23 cellular contexts compared by ENCODE assay signal in genomic region chr2:140650825-140651224, GRCh38.
DNase-seq lines count a peak whose midpoint lies in the region; ATAC-seq, FAIRE-seq and TF ChIP-seq lines count a peak whose summit lies in the region.
"Had no signal": no experiment of that assay in that cellular context is flagged by ENCODE, and none has a peak within 500 bp of the region (broad histone marks: within the 10 kb centered on the region; RNA-seq: fewer than 3 reads in every experiment).

No MANE protein-coding gene starts in this region.

- H3K4ac ChIP-seq in neuronal stem cell (ENCODE audit: low read length): no peak overlapping the region

- POLR2A ChIA-PET in A549 (lab: Yijun Ruan, JAX): no interaction called here
- POLR2A ChIA-PET in PC-3 (lab: Charles Lee; ENCODE audit: unreplicated experiment): no interaction called here

- 0 out of 2 replicates have a peak overlapping the region, but pooled peaks have one; percentile 4 for H3K9ac ChIP-seq in PC-3 (ENCODE audit: low read length)
- no peak overlapping the region for H3K9ac ChIP-seq in neuronal stem cell (ENCODE audit: low read depth, low read length, poor library complexity)
- H3K9ac ChIP-seq: BLaER1 had no signal

- H4K91ac ChIP-seq in neuronal stem cell (ENCODE audit: low read depth, low read length, poor library complexity): no peak overlapping the region

- H2BK5ac ChIP-seq in neuronal stem cell (ENCODE audit: low read length): no peak overlapping the region

- H3K4me2 ChIP-seq in A549 (peak overlapping the region; percentile 47), PC-3 (ENCODE audit: low read length) (peak overlapping the region; percentile 27), neuronal stem cell (ENCODE audit: insufficient read depth, low read length, poor library complexity, severe bottlenecking) (no peak overlapping the region)
- H3K4me2 ChIP-seq: BLaER1 had no signal

- H2BK120ac ChIP-seq in neuronal stem cell (ENCODE audit: low read depth, low read length): no peak overlapping the region

- H4K20me1 ChIP-seq in PC-3 (ENCODE audit: low read length): no peaks in the 10 kb centered on the region
- H4K20me1 ChIP-seq: BLaER1 had no signal

- H3K18ac ChIP-seq in neuronal stem cell (ENCODE audit: low read length): no peak overlapping the region

- no peak overlapping the region for H4K8ac ChIP-seq in neuronal stem cell (ENCODE audit: low read depth, low read length)

- no peaks in the 10 kb centered on the region for H3K79me1 ChIP-seq in neuronal stem cell (ENCODE audit: low read depth, low read length)

- H3K4me1 ChIP-seq in A549 (peaks cover 15% of the 10 kb centered on the region; the same call in 2 of the 3 replicates), PC-3 (ENCODE audit: insufficient read depth, low read length) (peaks cover 28% of the 10 kb centered on the region), neuronal stem cell (ENCODE audit: control insufficient read depth in 2 of 2, insufficient read depth in 1 of 2, low read depth in 1 of 2, low read length in 2 of 2) (no peaks in the 10 kb centered on the region)
- H3K4me1 ChIP-seq: BLaER1, heart right ventricle, pancreas, sigmoid colon had no signal

- H3K27me3 ChIP-seq in PC-3 (ENCODE audit: low read length) (no peaks in the 10 kb centered on the region), bronchial epithelial cell (ENCODE audit: control insufficient read depth, insufficient read depth, low read length) (no peaks in the 10 kb centered on the region), neuronal stem cell (ENCODE audit: control insufficient read depth in 3 of 3, insufficient read depth in 3 of 3, low read depth in 1 of 3, low read length in 3 of 3) (no peaks in the 10 kb centered on the region)
- H3K27me3 ChIP-seq: BLaER1, heart right ventricle, pancreas, sigmoid colon had no signal

- H2BK15ac ChIP-seq in neuronal stem cell (ENCODE audit: low read length): no peak overlapping the region

- TF ChIP-seq CTCF in A549 (IDR thresholded peaks at IDR 0.05) (no peak), PC-3 (conservative IDR thresholded peaks at IDR 0.05; ENCODE audit: low read depth, low read length) (no peak), bronchial epithelial cell (IDR thresholded peaks at IDR 0.05; ENCODE audit: insufficient read depth, low read length, severe bottlenecking) (no peak)

- CTCF ChIA-PET in A549 (lab: Yijun Ruan, JAX): no interaction called here
- CTCF ChIA-PET in PC-3 (lab: Charles Lee): no interaction called here

- no peak for FAIRE-seq in A549 (lab: Jason Lieb, UNC)
- no peak for FAIRE-seq in bronchial epithelial cell (lab: Jason Lieb, UNC)
- FAIRE-seq: A204.1, G401.6, pancreas had no signal

- H3K36me3 ChIP-seq in PC-3 (ENCODE audit: low read depth, low read length) (no peaks in the 10 kb centered on the region), bronchial epithelial cell (ENCODE audit: control insufficient read depth, insufficient read depth, low read length) (no peaks in the 10 kb centered on the region), neuronal stem cell (replicated peaks in 1 of 2; ENCODE audit: control insufficient read depth in 2 of 2, insufficient read depth in 2 of 2, low read length in 2 of 2) (no peaks in the 10 kb centered on the region)
- H3K36me3 ChIP-seq: BLaER1, heart right ventricle, pancreas, sigmoid colon had no signal

- TF ChIP-seq RAD21 in A549 (conservative IDR thresholded peaks at IDR 0.05 in 1 of 2, IDR thresholded peaks at IDR 0.05 in 1 of 2): no peak

- TF ChIP-seq POLR2A in A549 (IDR thresholded peaks at IDR 0.05; ENCODE audit: low read length): no peak

- no peak overlapping the region for H3K23ac ChIP-seq in neuronal stem cell (ENCODE audit: low read depth, low read length, poor library complexity)

- H3F3A ChIP-seq in PC-3 (ENCODE audit: low read length, unreplicated experiment): no peaks in the 10 kb centered on the region

- H2AK5ac ChIP-seq in neuronal stem cell (ENCODE audit: low read depth, low read length): no peak overlapping the region

- H2BK12ac ChIP-seq in neuronal stem cell (ENCODE audit: low read length): no peak overlapping the region

- DNase-seq in A549 (ENCODE audit: low read depth in 1 of 2, low spot score in 1 of 2) (peak in 1 of 2 experiments; percentile 41), PC-3 (peak; percentile 81), bronchial epithelial cell (ENCODE audit: low read depth) (peak; percentile 22), iris pigment epithelial cell (ENCODE audit: low read depth) (peak; percentile 79), neuronal stem cell (ENCODE audit: low spot score) (no peak), HT-29 (ENCODE audit: low spot score) (no peak)
- no peak for DNase-seq in activated naive CD4-positive, alpha-beta T cell treated with anti-CD3 and anti-CD28 coated beads, Interleukin-2, amount 50 U/mL, for 16 hours
- DNase-seq: activated CD4-positive, alpha-beta T cell treated with anti-CD3 and anti-CD28 coated beads for 48 hours; activated CD8-positive, alpha-beta memory T cell treated with anti-CD3 and anti-CD28 coated beads, Interleukin-2, amount 10 ng/mL, durations not matched to agents 7 days and 5 days; activated naive CD8-positive, alpha-beta T cell treated with anti-CD3 and anti-CD28 coated beads for 36 hours; caudate nucleus; heart right ventricle; NCI-H187; NCI-H345; NK-92 treated with Interleukin-12 subunit alpha and Interleukin-12 subunit beta, amount 100 ng/mL, for 24 hours; pancreas; sigmoid colon; trophoblast cell had no signal

- H3K27ac ChIP-seq in A549 (peak overlapping the region; percentile 52 to 73), PC-3 (ENCODE audit: low read length) (peak overlapping the region; percentile 76), neuronal stem cell (replicated peaks; ENCODE audit: low read length) (no peak overlapping the region)
- H3K27ac ChIP-seq: BLaER1, heart right ventricle, pancreas, sigmoid colon had no signal

- H3K4me3 ChIP-seq in A549 (no peak overlapping the region), PC-3 (ENCODE audit: low read length) (no peak overlapping the region), bronchial epithelial cell (ENCODE audit: low read depth, low read length) (no peak overlapping the region), neuronal stem cell (ENCODE audit: low read length in 2 of 2) (no peak overlapping the region)
- H3K4me3 ChIP-seq: BLaER1, heart right ventricle, lung, pancreas, sigmoid colon had no signal

- BruUV-seq in PC-3 (replicated peaks; lab: Mats Ljungman, UMichigan): no TSS peak

- 0 out of 2 replicates have a peak overlapping the region, but pooled peaks have one; percentile 16 for H2AFZ ChIP-seq in PC-3 (ENCODE audit: low read length)
- no peak overlapping the region for H2AFZ ChIP-seq in neuronal stem cell (ENCODE audit: low read length)

- H3K79me2 ChIP-seq in PC-3 (ENCODE audit: low read length): no peaks in the 10 kb centered on the region

- H3K14ac ChIP-seq in neuronal stem cell (ENCODE audit: low read length): no peak overlapping the region

- 9% methylated on average over 3 of the region's 3 CpGs for WGBS in A549 (ENCODE audit: missing lambda C conversion rate)
- no CpG with 5 or more reads among the region's 3 CpGs for WGBS in neuronal stem cell (ENCODE audit: extremely low coverage in 2 of 2, insufficient read length in 2 of 2, insufficient replicate concordance in 1 of 2), 2 donors

- no peak for TF ChIP-seq EP300 in A549 (IDR thresholded peaks at IDR 0.05)

- H3K9me2 ChIP-seq in PC-3 (replicated peaks; ENCODE audit: low read length): no peaks in the 10 kb centered on the region

- no peaks in the 10 kb centered on the region for H3K9me3 ChIP-seq in A549
- no peaks in the 10 kb centered on the region for H3K9me3 ChIP-seq in PC-3 (ENCODE audit: low read length)
- H3K9me3 ChIP-seq in neuronal stem cell (replicated peaks in 1 of 2; ENCODE audit: control insufficient read depth in 2 of 2, insufficient read depth in 1 of 2, low read depth in 1 of 2, low read length in 2 of 2): no peaks in the 10 kb centered on the region
- H3K9me3 ChIP-seq: BLaER1, heart right ventricle, pancreas, sigmoid colon had no signal

- intact Hi-C loops in PC-3 (cut with micrococcal nuclease): loop anchor here (5.0 to 10.0 kb wide), 3 partner anchors 149 to 476 kb away; no protein-coding TSS in a partner anchor

- ATAC-seq in A549 (peak in 1 of 2 experiments; percentile 67; a peak in 2 of 6 replicates), PC-3 (peak; percentile 90), HG02759 (IDR thresholded peaks at IDR 0.05; ENCODE audit: unreplicated experiment) (no peak)
- ATAC-seq: activated CD8-positive, alpha-beta memory T cell treated with anti-CD3 and anti-CD28 coated beads, Interleukin-2, amount 10 ng/mL, durations not matched to agents 7 days and 5 days; heart right ventricle; pancreas had no signal

TF ChIP-seq in A549, 52 proteins besides CTCF, POLR2A, EP300 and RAD21 (continues in another document):
- no peak; the same call in 1 of the 2 replicates for TF ChIP-seq FOSL2 (IDR thresholded peaks at IDR 0.05)
- peak; percentile 69; the same call in 1 of the 2 replicates for TF ChIP-seq FOSL2 (CRISPR knock-in tag; IDR thresholded peaks at IDR 0.05)
- no peak for TF ChIP-seq FOSB (CRISPR knock-in tag; IDR thresholded peaks at IDR 0.05)
- TF ChIP-seq ZC3H11A (IDR thresholded peaks at IDR 0.05): no peak
- TF ChIP-seq REST (IDR thresholded peaks at IDR 0.05): no peak
- TF ChIP-seq EHF (CRISPR knock-in tag; IDR thresholded peaks at IDR 0.05): no peak
- TF ChIP-seq RARB (CRISPR knock-in tag; IDR thresholded peaks at IDR 0.05): no peak
- TF ChIP-seq JUNB (IDR thresholded peaks at IDR 0.05): peak; percentile 49

Comparison
In these comparisons a context has a peak if more than half of its experiments do, and no peak if none do; other contexts are left out.
1. DNase-seq: peak in PC-3 (single experiment), bronchial epithelial cell (single experiment) and iris pigment epithelial cell (single experiment); none in activated naive CD4-positive, alpha-beta T cell treated with anti-CD3 and anti-CD28 coated beads, Interleukin-2, amount 50 U/mL, for 16 hours (single experiment), neuronal stem cell (single experiment) and HT-29 (single experiment).